In genomic region chr1:235817101-235817725, GRCh38 we compare ENCODE assay signal across 15 cellular contexts.
"Had no signal": no experiment of that assay in that cellular context is flagged by ENCODE, and none has a peak within 500 bp of the region (broad histone marks: within the 10 kb centered on the region; RNA-seq: fewer than 3 reads in every experiment).

No MANE protein-coding gene starts in this region.

- DNase-seq: activated CD4-positive, alpha-beta T cell treated with anti-CD3 and anti-CD28 coated beads for 48 hours; activated naive CD4-positive, alpha-beta T cell treated with anti-CD3 and anti-CD28 coated beads, Interleukin-2, amount 10 ng/mL, durations not matched to agents 7 days and 5 days; activated T-cell treated with anti-CD3 and anti-CD28 coated beads for 4 hours; amygdala; effector memory CD4-positive, alpha-beta T cell; left ventricle myocardium superior; mesendoderm; pancreas; stimulated activated CD4-positive, alpha-beta T cell treated with anti-CD3 and anti-CD28 coated beads, Interleukin-12 subunit alpha, Interleukin-12 subunit beta, amount 100 ng/mL, for 4 hours; stimulated activated naive CD4-positive, alpha-beta T cell treated with Interleukin-2 at 50 U/mL for 16 hours; testis; upper lobe of right lung had no signal

- H3K36me3 Mint-ChIP-seq: brain had no signal

- H3K4me1 Mint-ChIP-seq: activated naive CD4-positive, alpha-beta T cell treated with anti-CD3 and anti-CD28 coated beads, Interleukin-2, amount 10 ng/mL, durations not matched to agents 7 days and 5 days; brain had no signal

- ATAC-seq: left ventricle myocardium superior, pancreas, upper lobe of right lung had no signal

- H3K27ac Mint-ChIP-seq: activated naive CD4-positive, alpha-beta T cell treated with anti-CD3 and anti-CD28 coated beads, Interleukin-2, amount 10 ng/mL, durations not matched to agents 7 days and 5 days; activated T-helper 2 cell treated with anti-CD3 and anti-CD28 coated beads, Interferon-gamma antibody, Interleukin-2, Interleukin-4, amounts not matched to agents 10 μg/mL and 5 μg/mL and 100 μg/mL, durations not matched to agents 14 hours and 24 hours and 36 hours; brain had no signal

- H3K27me3 Mint-ChIP-seq: activated naive CD4-positive, alpha-beta T cell treated with anti-CD3 and anti-CD28 coated beads, Interleukin-2, amount 10 ng/mL, durations not matched to agents 7 days and 5 days had no signal

- H3K9me3 Mint-ChIP-seq: activated naive CD4-positive, alpha-beta T cell treated with anti-CD3 and anti-CD28 coated beads, Interleukin-2, amount 10 ng/mL, durations not matched to agents 7 days and 5 days; activated T-helper 2 cell treated with anti-CD3 and anti-CD28 coated beads, Interferon-gamma antibody, Interleukin-2, Interleukin-4, amounts not matched to agents 10 μg/mL and 5 μg/mL and 100 μg/mL, durations not matched to agents 14 hours and 24 hours and 36 hours; brain had no signal

- H3K4me3 Mint-ChIP-seq: activated naive CD4-positive, alpha-beta T cell treated with anti-CD3 and anti-CD28 coated beads, Interleukin-2, amount 10 ng/mL, durations not matched to agents 7 days and 5 days; brain; neural crest cell had no signal

- FAIRE-seq: pancreas had no signal
